15 cellular contexts compared by ENCODE assay signal in genomic region chr11:119380160-119380815, GRCh38. TPM values are rescaled to one million over a fixed set of nuclear protein-coding genes. Genes with fewer than 3 reads are reported as not detected.
DNase-seq lines count a peak whose midpoint lies in the region; ATAC-seq and TF ChIP-seq lines count a peak whose summit lies in the region.
"Had no signal": no experiment of that assay in that cellular context is flagged by ENCODE, and none has a peak within 500 bp of the region (broad histone marks: within the 10 kb centered on the region; RNA-seq: fewer than 3 reads in every experiment).

No MANE protein-coding gene starts in this region.

- no peaks in the 10 kb centered on the region for H4K20me1 ChIP-seq in SK-N-SH (ENCODE audit: insufficient read depth)
- no peaks in the 10 kb centered on the region for H4K20me1 ChIP-seq in PC-3 (ENCODE audit: low read length)

- DNase-seq in SK-N-SH = peak; percentile 6
- DNase-seq in PC-3 = no peak
- no peak for DNase-seq in AML-193 (lab: John Stamatoyannopoulos, UW)
- DNase-seq in G401 (ENCODE audit: low spot score) = no peak
- DNase-seq in SIG-M5 treated with dmso at 0.1 percent for 504 hours (lab: John Stamatoyannopoulos, UW; ENCODE audit: unreplicated experiment) = no peak
- DNase-seq: activated CD4-positive, alpha-beta T cell treated with anti-CD3 and anti-CD28 coated beads, Interleukin-2, amount 50 U/mL, for 1 hour; cerebellar nuclear complex had no signal

- H3K4me2 ChIP-seq in SK-N-SH (no peak overlapping the region), PC-3 (ENCODE audit: low read length) (peak overlapping the region; percentile 99)

- no TSS peak for BruUV-seq in PC-3 (replicated peaks; lab: Mats Ljungman, UMichigan)

- TF ChIP-seq CTCF in SK-N-SH (IDR thresholded peaks at IDR 0.05) = no peak
- TF ChIP-seq CTCF in PC-3 (conservative IDR thresholded peaks at IDR 0.05; ENCODE audit: low read depth, low read length) = no peak

- H3F3A ChIP-seq in SK-N-SH (replicated peaks; ENCODE audit: insufficient read depth) = no peaks in the 10 kb centered on the region
- no peaks in the 10 kb centered on the region for H3F3A ChIP-seq in PC-3 (ENCODE audit: low read length, unreplicated experiment)

- intact Hi-C loops in PC-3 (cut with micrococcal nuclease) = loop anchor here (2.0 kb wide), 1 partner anchor 19 kb away; no protein-coding TSS in a partner anchor

- H3K9ac ChIP-seq in SK-N-SH (no peak overlapping the region), PC-3 (ENCODE audit: low read length) (no peak overlapping the region)

- H3K36me3 ChIP-seq in SK-N-SH (replicated peaks in 1 of 2; ENCODE audit: control insufficient read depth in 1 of 2, insufficient read depth in 2 of 2, low read length in 1 of 2) (no peaks in the 10 kb centered on the region), PC-3 (ENCODE audit: low read depth, low read length) (no peaks in the 10 kb centered on the region)
- H3K36me3 ChIP-seq: left lung had no signal

- H2AFZ ChIP-seq in SK-N-SH (ENCODE audit: low read depth) (no peak overlapping the region), PC-3 (ENCODE audit: low read length) (peak overlapping the region; percentile 95)

- H3K4me3 ChIP-seq in SK-N-SH (ENCODE audit: low read depth in 2 of 2, low read length in 1 of 2) = no peak overlapping the region
- H3K4me3 ChIP-seq in PC-3 (ENCODE audit: low read length) = peak overlapping the region; percentile 80
- H3K4me3 ChIP-seq in iPS-18c (ENCODE audit: insufficient read depth, low read depth, low read length) = peak overlapping the region; percentile 71
- peak overlapping the region in 2 of 7 experiments; percentile 36 to 46 for H3K4me3 ChIP-seq in skin epidermis

- H3K27me3 ChIP-seq in SK-N-SH (ENCODE audit: insufficient read depth) (no peaks in the 10 kb centered on the region), PC-3 (ENCODE audit: low read length) (no peaks in the 10 kb centered on the region)

- H3K9me3 ChIP-seq in SK-N-SH = no peaks in the 10 kb centered on the region
- H3K9me3 ChIP-seq in PC-3 (ENCODE audit: low read length) = no peaks in the 10 kb centered on the region
- no peaks in the 10 kb centered on the region for H3K9me3 ChIP-seq in iPS-18c (ENCODE audit: control insufficient read depth, insufficient read depth, low read length)
- H3K9me3 ChIP-seq: left lung had no signal

- H3K79me2 ChIP-seq in SK-N-SH (ENCODE audit: insufficient read depth) (no peaks in the 10 kb centered on the region), PC-3 (ENCODE audit: low read length) (no peaks in the 10 kb centered on the region)

- no peak for TF ChIP-seq RAD21 in SK-N-SH (IDR thresholded peaks at IDR 0.05; ENCODE audit: low read length)

- H3K27ac ChIP-seq in SK-N-SH (ENCODE audit: low read depth in 2 of 2, low read length in 1 of 2) = no peak overlapping the region
- H3K27ac ChIP-seq in PC-3 (ENCODE audit: low read length) = no peak overlapping the region
- H3K27ac ChIP-seq in skin epidermis = peak overlapping the region in 11 of 21 experiments; percentile 17 to 74 (median 49)
- H3K27ac ChIP-seq: 22Rv1, left lung had no signal

- H3K9me2 ChIP-seq in SK-N-SH (no peaks in the 10 kb centered on the region), PC-3 (replicated peaks; ENCODE audit: low read length) (no peaks in the 10 kb centered on the region)

- CTCF ChIA-PET in SK-N-SH (lab: Yijun Ruan, JAX) (interaction anchor here (0.7 to 22.5 kb wide), 16 partner anchors 11 to 154 kb away, joined by 3 to 390 read pairs (median 10); partner anchors contain the start of gene C1QTNF5), PC-3 (lab: Charles Lee) (no interaction called here)

- H3K4me1 ChIP-seq in SK-N-SH (ENCODE audit: control insufficient read depth in 1 of 2, insufficient read depth in 2 of 2, low read depth in 1 of 2, low read length in 1 of 2) = peaks cover 4 to 53% of the 10 kb centered on the region in 2 experiments
- peaks cover 27% of the 10 kb centered on the region for H3K4me1 ChIP-seq in PC-3 (ENCODE audit: insufficient read depth, low read length)

- ATAC-seq in SK-N-SH treated with all-trans-retinoic acid at 6 μM for 48 hours = no peak
- ATAC-seq in PC-3 = no peak

- WGBS in SK-N-SH (ENCODE audit: low lambda C conversion rate) = 81% methylated on average over 7 of the region's 13 CpGs

- POLR2A ChIA-PET in SK-N-SH (lab: Yijun Ruan, JAX) (no interaction called here), PC-3 (lab: Charles Lee; ENCODE audit: unreplicated experiment) (no interaction called here)

- TF ChIP-seq EP300 in SK-N-SH (IDR thresholded peaks at IDR 0.05; ENCODE audit: borderline replicate concordance in 1 of 2, low read depth in 1 of 2, low read length in 1 of 2) = no peak

- in situ Hi-C loops in G401 (cut with HindIII; ENCODE audit: low sequenced_read_pairs) = no loop called here

TF ChIP-seq in SK-N-SH, 30 proteins besides CTCF, POLR2A, EP300 and RAD21:
- TF ChIP-seq MEF2A (IDR thresholded peaks at IDR 0.05; ENCODE audit: borderline replicate concordance, low read depth) (no peak), MXI1 (IDR thresholded peaks at IDR 0.05; ENCODE audit: low read depth, low read length) (no peak), TAF1 (IDR thresholded peaks at IDR 0.05; ENCODE audit: borderline replicate concordance, low read depth, low read length) (no peak), FOXM1 (IDR thresholded peaks at IDR 0.05; ENCODE audit: low read depth) (no peak), GATA2 (CRISPR knock-in tag; IDR thresholded peaks at IDR 0.05) (no peak), ELF1 (IDR thresholded peaks at IDR 0.05) (no peak), NFIC (IDR thresholded peaks at IDR 0.05; ENCODE audit: borderline replicate concordance) (no peak), USF2 (IDR thresholded peaks at IDR 0.05; ENCODE audit: borderline replicate concordance, low read depth, low read length) (no peak), RXRA (IDR thresholded peaks at IDR 0.05; ENCODE audit: borderline replicate concordance, low read depth) (no peak), RFX5 (IDR thresholded peaks at IDR 0.05; ENCODE audit: low read length) (no peak), CHD2 (IDR thresholded peaks at IDR 0.05; ENCODE audit: low read length, partially characterized antibody) (no peak)
TF ChIP-seq in SK-N-SH: peak in this region for 0.

TF ChIP-seq in SK-N-SH treated with all-trans-retinoic acid at 6 μM for 48 hours, 23 proteins besides CTCF, POLR2A, EP300 and RAD21 (continues in another document):
- no peak for TF ChIP-seq SNAI2 (CRISPR knock-in tag; IDR thresholded peaks at IDR 0.05)
- TF ChIP-seq POU6F1 (CRISPR knock-in tag; IDR thresholded peaks at IDR 0.05; ENCODE audit: borderline replicate concordance, low read depth) = no peak
- TF ChIP-seq ZNF565 (CRISPR knock-in tag; conservative IDR thresholded peaks at IDR 0.05; ENCODE audit: low read depth) = no peak
- no peak for TF ChIP-seq ZNF8 (CRISPR knock-in tag; IDR thresholded peaks at IDR 0.05)
- TF ChIP-seq CSRNP3 (CRISPR knock-in tag; IDR thresholded peaks at IDR 0.05) = no peak
- no peak for TF ChIP-seq CSDC2 (CRISPR knock-in tag; IDR thresholded peaks at IDR 0.05)

RNA-seq across cellular contexts. Expression of gene USP2, which starts 1.2 kb away (rescaled TPM):
- polyA plus RNA-seq in SK-N-SH (2012; rRNA removed) = 0.81 and 0.97 TPM in 2 replicates
- 0.46 and 0.60 TPM in 2 replicates for polyA plus RNA-seq in SK-N-SH (2012; cell fraction: cytosol; rRNA removed)
- 1.6 TPM in 2 replicates for polyA plus RNA-seq in SK-N-SH (2012; cell fraction: nucleus; rRNA removed)
- 0.92 and 1.8 TPM in 2 replicates for total RNA-seq in PC-3 (2014; rRNA removed)
- total RNA-seq in G401 (2014; rRNA removed; shearing (Covaris generic)) = 0.75 and 1.8 TPM in 2 replicates

RNA-seq across cellular contexts. Expression of gene MFRP, which starts 33.8 kb away (rescaled TPM):
- not detected in 2 replicates for polyA plus RNA-seq in SK-N-SH (2012; rRNA removed)
- polyA plus RNA-seq in SK-N-SH (2012; cell fraction: cytosol; rRNA removed) = not detected in 2 replicates
- polyA plus RNA-seq in SK-N-SH (2012; cell fraction: nucleus; rRNA removed) = not detected in 2 replicates
- not detected in 2 replicates for total RNA-seq in PC-3 (2014; rRNA removed)
- 0.25 and 7.3 TPM in 2 replicates for total RNA-seq in G401 (2014; rRNA removed; shearing (Covaris generic))
- total RNA-seq: fibroblast of villous mesenchyme, left lung, NCI-H460, subcutaneous adipose tissue had no signal

RNA-seq across cellular contexts. Expression of gene C1QTNF5, which starts 39.6 kb away (rescaled TPM):
- 0.71 and 0.76 TPM in 2 replicates for polyA plus RNA-seq in SK-N-SH (2012; rRNA removed)
- 0.53 and 0.84 TPM in 2 replicates for polyA plus RNA-seq in SK-N-SH (2012; cell fraction: cytosol; rRNA removed)
- polyA plus RNA-seq in SK-N-SH (2012; cell fraction: nucleus; rRNA removed) = 1.2 and 1.4 TPM in 2 replicates
- total RNA-seq in PC-3 (2014; rRNA removed) = 2.0 and 2.6 TPM in 2 replicates
- 0.17 and 1.0 TPM in 2 replicates for total RNA-seq in G401 (2014; rRNA removed; shearing (Covaris generic))
- total RNA-seq: NCI-H460 had no signal

RNA-seq across cellular contexts. Expression of gene THY1, which starts 42.7 kb away (rescaled TPM):
- polyA plus RNA-seq in SK-N-SH (2012; rRNA removed) = 1,091 and 1,905 TPM in 2 replicates
- 451 and 1,082 TPM in 2 replicates for polyA plus RNA-seq in SK-N-SH (2012; cell fraction: cytosol; rRNA removed)
- 429 and 498 TPM in 2 replicates for polyA plus RNA-seq in SK-N-SH (2012; cell fraction: nucleus; rRNA removed)
- total RNA-seq in PC-3 (2014; rRNA removed) = not detected in 2 replicates
- 30.5 and 57.4 TPM in 2 replicates for total RNA-seq in G401 (2014; rRNA removed; shearing (Covaris generic))
- total RNA-seq: NCI-H460 had no signal

RNA-seq across cellular contexts. Expression of gene RNF26, which starts 46.0 kb away (rescaled TPM):
- polyA plus RNA-seq in SK-N-SH (2012; rRNA removed) = 26.6 and 31.9 TPM in 2 replicates
- 14.5 and 21.8 TPM in 2 replicates for polyA plus RNA-seq in SK-N-SH (2012; cell fraction: cytosol; rRNA removed)
- polyA plus RNA-seq in SK-N-SH (2012; cell fraction: nucleus; rRNA removed) = 10.4 and 12.2 TPM in 2 replicates
- 22.9 and 34.5 TPM in 2 replicates for total RNA-seq in PC-3 (2014; rRNA removed)
- 19.3 and 19.9 TPM in 2 replicates for total RNA-seq in G401 (2014; rRNA removed; shearing (Covaris generic))

Comparison
In these comparisons a context has a peak if more than half of its experiments do, and no peak if none do; other contexts are left out.
1. H3K27ac ChIP-seq: peak in skin epidermis (11 of 21); none in SK-N-SH (0 of 2) and PC-3 (single experiment).
2. H3K4me3 ChIP-seq: peak in PC-3 (single experiment) and iPS-18c (single experiment); none in SK-N-SH (0 of 2).